23 cellular contexts compared by ENCODE assay signal in the genomic region with DNA sequence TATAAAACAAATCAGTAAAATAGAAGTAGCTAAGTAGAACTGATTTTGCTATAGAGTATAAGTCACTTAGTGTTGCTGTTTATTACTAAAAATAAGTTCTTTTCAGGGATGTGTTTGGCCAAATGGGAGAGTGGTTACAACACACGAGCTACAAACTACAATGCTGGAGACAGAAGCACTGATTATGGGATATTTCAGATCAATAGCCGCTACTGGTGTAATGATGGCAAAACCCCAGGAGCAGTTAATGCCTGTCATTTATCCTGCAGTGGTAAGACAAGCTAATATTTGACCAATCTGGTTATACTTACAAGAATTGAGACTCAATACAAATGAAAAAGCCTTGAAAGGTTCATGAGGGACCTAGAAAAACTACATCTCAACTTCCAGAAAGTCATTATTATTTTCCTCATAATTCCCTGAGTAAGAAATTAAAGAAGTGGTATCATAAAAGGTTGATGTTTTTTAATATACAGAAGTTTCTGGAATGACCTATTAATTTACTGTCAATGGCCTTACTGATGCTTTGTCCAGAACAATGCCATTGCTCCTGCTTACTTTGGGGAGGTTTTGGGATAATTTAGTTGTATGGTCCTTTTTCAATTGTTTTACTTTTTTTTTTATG. TPM values are rescaled to one million over a fixed set of nuclear protein-coding genes. Genes with fewer than 3 reads are reported as not detected.
DNase-seq lines count a peak whose midpoint lies in the region; ATAC-seq and TF ChIP-seq lines count a peak whose summit lies in the region.
"Had no signal": no experiment of that assay in that cellular context is flagged by ENCODE, and none has a peak within 500 bp of the region (broad histone marks: within the 10 kb centered on the region; RNA-seq: fewer than 3 reads in every experiment).

No MANE protein-coding gene starts in this region.

- 60 to 63% methylated on average over 2 of the region's 2 CpGs for WGBS in upper lobe of left lung, 2 donors

- intact Hi-C loops in dendritic cell treated with granulocyte-macrophage colony-stimulating factor and Interleukin-4, amounts not matched to agents 40 ng/mL and 50 ng/mL, for 4 days (cut with micrococcal nuclease): no loop called here
- intact Hi-C loops in vagina (cut with DNase I): no loop called here

- H3K4me3 ChIP-seq in mononuclear cell (ENCODE audit: low read length): peak overlapping the region; percentile 76
- peak overlapping the region in 3 of 4 donors; percentile 1 to 36 (median 33) for H3K4me3 ChIP-seq in upper lobe of left lung
- H3K4me3 ChIP-seq in vagina: no peak overlapping the region
- H3K4me3 ChIP-seq: K562, MG63, SJCRH30 had no signal

- H3K9me3 Mint-ChIP-seq in dendritic cell treated with granulocyte-macrophage colony-stimulating factor and Interleukin-4, amounts not matched to agents 40 ng/mL and 50 ng/mL, for 4 days: no peaks in the 10 kb centered on the region

- peak overlapping the region; percentile 73 for H3K4me3 Mint-ChIP-seq in dendritic cell treated with granulocyte-macrophage colony-stimulating factor and Interleukin-4, amounts not matched to agents 40 ng/mL and 50 ng/mL, for 4 days
- H3K4me3 Mint-ChIP-seq: CD4-positive, CD25-positive, alpha-beta regulatory T cell had no signal

- no peaks in the 10 kb centered on the region for H3K9me3 ChIP-seq in mononuclear cell (ENCODE audit: low read depth, low read length)
- no peaks in the 10 kb centered on the region for H3K9me3 ChIP-seq in upper lobe of left lung
- H3K9me3 ChIP-seq in vagina: no peaks in the 10 kb centered on the region
- H3K9me3 ChIP-seq: Caco-2, MG63, SJCRH30 had no signal

- TF ChIP-seq CTCF in upper lobe of left lung (IDR thresholded peaks at IDR 0.05) (no peak), vagina (IDR thresholded peaks at IDR 0.05) (no peak)

- H3K36me3 ChIP-seq in upper lobe of left lung (no peaks in the 10 kb centered on the region), vagina (no peaks in the 10 kb centered on the region)
- H3K36me3 ChIP-seq: MG63, SJCRH30 had no signal

- no peaks in the 10 kb centered on the region for H3K27me3 Mint-ChIP-seq in dendritic cell treated with granulocyte-macrophage colony-stimulating factor and Interleukin-4, amounts not matched to agents 40 ng/mL and 50 ng/mL, for 4 days

- ATAC-seq in upper lobe of left lung (ENCODE audit: low FRiP score in 2 of 2) (no peak), GM21723 (IDR thresholded peaks at IDR 0.05; ENCODE audit: unreplicated experiment) (no peak)
- ATAC-seq: K562, Panc1 had no signal

- peak; percentile 49 for DNase-seq in SIG-M5 treated with dmso at 0.1 percent for 504 hours (lab: John Stamatoyannopoulos, UW; ENCODE audit: unreplicated experiment)
- DNase-seq in SIG-M5 (lab: John Stamatoyannopoulos, UW): no peak
- DNase-seq in upper lobe of left lung: no peak
- DNase-seq in vagina (ENCODE audit: extremely low spot score in 2 of 2): no peak
- no peak for DNase-seq in SW 1271 (lab: John Stamatoyannopoulos, UW)
- DNase-seq: Caco-2; CD4-positive, CD25-positive, alpha-beta regulatory T cell; DND-41; MG63; NCI-H1092 treated with DMSO at 0.1 percent for 48 hours; NCI-H1436 treated with DMSO at 0.1 percent for 48 hours; NCI-H2029 treated with DMSO at 0.1 percent for 48 hours; NCI-H226; NCI-H524; NCI-H82; SJCRH30 had no signal

- H3K27me3 ChIP-seq in mononuclear cell (ENCODE audit: insufficient read depth, low read length) (no peaks in the 10 kb centered on the region), upper lobe of left lung (no peaks in the 10 kb centered on the region), vagina (no peaks in the 10 kb centered on the region)
- H3K27me3 ChIP-seq: SJCRH30 had no signal

- no peak for TF ChIP-seq EP300 in upper lobe of left lung (IDR thresholded peaks at IDR 0.05)

- peaks cover 22% of the 10 kb centered on the region for H3K4me1 Mint-ChIP-seq in dendritic cell treated with granulocyte-macrophage colony-stimulating factor and Interleukin-4, amounts not matched to agents 40 ng/mL and 50 ng/mL, for 4 days (ENCODE audit: low read depth)

- peaks cover 19% of the 10 kb centered on the region for H3K4me1 ChIP-seq in mononuclear cell (ENCODE audit: insufficient read depth, low read length)
- H3K4me1 ChIP-seq in upper lobe of left lung: no peaks in the 10 kb centered on the region
- no peaks in the 10 kb centered on the region for H3K4me1 ChIP-seq in vagina
- H3K4me1 ChIP-seq: SJCRH30 had no signal

- H3K27ac Mint-ChIP-seq in dendritic cell treated with granulocyte-macrophage colony-stimulating factor and Interleukin-4, amounts not matched to agents 40 ng/mL and 50 ng/mL, for 4 days: no peak overlapping the region

- H3K36me3 Mint-ChIP-seq in dendritic cell treated with granulocyte-macrophage colony-stimulating factor and Interleukin-4, amounts not matched to agents 40 ng/mL and 50 ng/mL, for 4 days (ENCODE audit: low read depth): peaks cover 47% of the 10 kb centered on the region
- H3K36me3 Mint-ChIP-seq: CD4-positive, CD25-positive, alpha-beta regulatory T cell had no signal

- H3K27ac ChIP-seq in upper lobe of left lung: no peak overlapping the region
- no peak overlapping the region for H3K27ac ChIP-seq in vagina
- H3K27ac ChIP-seq: SJCRH30 had no signal

- TF ChIP-seq POLR2A in upper lobe of left lung (IDR thresholded peaks at IDR 0.05) (no peak), vagina (IDR thresholded peaks at IDR 0.05) (no peak)

RNA-seq across cellular contexts. Expression of a gene that starts 1.9 kb away (rescaled TPM):
- total RNA-seq in mononuclear cell (5,492 TPM), upper lobe of left lung (1,000 to 10,000 TPM in 1 of 6 donors, 100 to 1,000 TPM in 4, 10 to 100 TPM in 1; 52.9 to 1,947 (median 459) TPM), vagina (15.2 TPM)
- total RNA-seq: H4, LHCN-M2, SJCRH30 had no signal

RNA-seq across cellular contexts. Expression of a gene that starts 9.4 kb away (rescaled TPM):
- total RNA-seq in mononuclear cell (32.3 TPM), upper lobe of left lung (10 to 100 TPM in 3 of 6 donors, 1 to 10 TPM in 2, under 1 TPM in 1; 1.00 to 12.8 (median 10.2) TPM), vagina (6.1 TPM)

Comparison
In these comparisons a context has a peak if more than half of its experiments do, and no peak if none do; other contexts are left out.
1. H3K4me3 ChIP-seq: peak in mononuclear cell (single experiment) and upper lobe of left lung (3 of 4); none in vagina (0 of 2).